Comparison of ENCODE assay signal across 28 cellular contexts in genomic region chr4:189178125-189178746, GRCh38.
"Had no signal": no experiment of that assay in that cellular context is flagged by ENCODE, and none has a peak within 500 bp of the region (broad histone marks: within the 10 kb centered on the region; RNA-seq: fewer than 3 reads in every experiment).

No MANE protein-coding gene starts in this region.

- H3K4me3 ChIP-seq: coronary artery, dorsolateral prefrontal cortex had no signal

- H3K4me1 Mint-ChIP-seq: activated B cell treated with CpG ODN at 0.5 μM for 24 hours; activated T-helper 17 cell treated with anti-CD3 and anti-CD28 coated beads, Interleukin-2, amount 50 U/mL, for 72 hours; central memory CD8-positive, alpha-beta T cell; endodermal cell had no signal

- H3K36me3 Mint-ChIP-seq: activated naive CD8-positive, alpha-beta T cell had no signal

- H3K36me3 ChIP-seq: brain microvascular endothelial cell had no signal

- H3K27ac ChIP-seq: brain microvascular endothelial cell, coronary artery, dorsolateral prefrontal cortex, VCaP had no signal

- H3K27me3 ChIP-seq: brain microvascular endothelial cell had no signal

- H3K9me3 Mint-ChIP-seq: activated B cell treated with CpG ODN at 0.5 μM for 24 hours; dendritic cell treated with granulocyte-macrophage colony-stimulating factor and Interleukin-4, amounts not matched to agents 40 ng/mL and 50 ng/mL, for 4 days; endodermal cell had no signal

- DNase-seq: activated B cell treated with CpG ODN at 0.5 μM for 24 hours; activated CD4-positive, alpha-beta T cell treated with anti-CD3 and anti-CD28 coated beads for 48 hours; activated CD4-positive, alpha-beta T cell treated with anti-CD3 and anti-CD28 coated beads, Interleukin-2, amount 50 U/mL, for 1 hour; activated CD4-positive, alpha-beta T cell treated with anti-CD3 and anti-CD28 coated beads, Interleukin-2, amount 50 U/mL, for 48 hours; activated CD8-positive, alpha-beta memory T cell treated with anti-CD3 and anti-CD28 coated beads for 24 hours; activated CD8-positive, alpha-beta T cell treated with anti-CD3 and anti-CD28 coated beads for 36 hours; activated effector memory CD4-positive, alpha-beta T cell treated with Interleukin-2 at 50 U/mL for 16 hours; activated gamma-delta T cell treated with Interleukin-2 at 50 U/mL for 16 hours; activated naive CD4-positive, alpha-beta T cell treated with anti-CD3 and anti-CD28 coated beads, Interleukin-2, amount 50 U/mL, for 16 hours; activated naive CD4-positive, alpha-beta T cell treated with Interleukin-2 at 50 U/mL for 16 hours; activated T-cell treated with anti-CD3 and anti-CD28 coated beads, Interleukin-2, amount 50 U/mL, for 4 hours; amniotic stem cell; anterior cingulate cortex; brain microvascular endothelial cell; dorsolateral prefrontal cortex; effector memory CD4-positive, alpha-beta T cell; endodermal cell; foreskin fibroblast; head of caudate nucleus; T-helper 2 cell had no signal

- H3K27me3 Mint-ChIP-seq: activated B cell treated with CpG ODN at 0.5 μM for 24 hours; activated CD8-positive, alpha-beta T cell treated with anti-CD3 and anti-CD28 coated beads for 36 hours; activated naive CD8-positive, alpha-beta T cell; activated T-helper 17 cell treated with anti-CD3 and anti-CD28 coated beads, Interleukin-2, amount 50 U/mL, for 72 hours; central memory CD8-positive, alpha-beta T cell; dendritic cell treated with granulocyte-macrophage colony-stimulating factor and Interleukin-4, amounts not matched to agents 40 ng/mL and 50 ng/mL, for 4 days had no signal

- H3K27ac Mint-ChIP-seq: activated B cell treated with CpG ODN at 0.5 μM for 24 hours; activated CD8-positive, alpha-beta T cell treated with anti-CD3 and anti-CD28 coated beads for 36 hours; activated naive CD8-positive, alpha-beta T cell; activated T-helper 17 cell treated with anti-CD3 and anti-CD28 coated beads, Interleukin-2, amount 50 U/mL, for 72 hours; dendritic cell treated with granulocyte-macrophage colony-stimulating factor and Interleukin-4, amounts not matched to agents 40 ng/mL and 50 ng/mL, for 4 days; endodermal cell had no signal

- H3K4me3 Mint-ChIP-seq: activated B cell treated with CpG ODN at 0.5 μM for 24 hours; activated CD8-positive, alpha-beta T cell treated with anti-CD3 and anti-CD28 coated beads for 36 hours; activated naive CD8-positive, alpha-beta T cell; activated T-cell treated with anti-CD3 and anti-CD28 coated beads, Interleukin-2, amount 50 U/mL, for 4 hours; activated T-helper 17 cell treated with anti-CD3 and anti-CD28 coated beads, Interleukin-2, amount 50 U/mL, for 72 hours; central memory CD8-positive, alpha-beta T cell; dendritic cell treated with granulocyte-macrophage colony-stimulating factor and Interleukin-4, amounts not matched to agents 40 ng/mL and 50 ng/mL, for 4 days; endodermal cell had no signal

- ATAC-seq: activated CD4-positive, CD25-positive, alpha-beta regulatory T cell treated with anti-CD3 and anti-CD28 coated beads, Interleukin-2, amount 50 U/mL, for 24 hours; activated CD8-positive, alpha-beta T cell treated with anti-CD3 and anti-CD28 coated beads for 36 hours; activated T-cell treated with anti-CD3 and anti-CD28 coated beads, Interleukin-2, amount 50 U/mL, for 4 hours; activated T-helper 17 cell treated with anti-CD3 and anti-CD28 coated beads, Interleukin-2, amount 50 U/mL, for 72 hours; esophagus mucosa had no signal
